ENCODE assay signal across 1 cellular context in the genomic region with DNA sequence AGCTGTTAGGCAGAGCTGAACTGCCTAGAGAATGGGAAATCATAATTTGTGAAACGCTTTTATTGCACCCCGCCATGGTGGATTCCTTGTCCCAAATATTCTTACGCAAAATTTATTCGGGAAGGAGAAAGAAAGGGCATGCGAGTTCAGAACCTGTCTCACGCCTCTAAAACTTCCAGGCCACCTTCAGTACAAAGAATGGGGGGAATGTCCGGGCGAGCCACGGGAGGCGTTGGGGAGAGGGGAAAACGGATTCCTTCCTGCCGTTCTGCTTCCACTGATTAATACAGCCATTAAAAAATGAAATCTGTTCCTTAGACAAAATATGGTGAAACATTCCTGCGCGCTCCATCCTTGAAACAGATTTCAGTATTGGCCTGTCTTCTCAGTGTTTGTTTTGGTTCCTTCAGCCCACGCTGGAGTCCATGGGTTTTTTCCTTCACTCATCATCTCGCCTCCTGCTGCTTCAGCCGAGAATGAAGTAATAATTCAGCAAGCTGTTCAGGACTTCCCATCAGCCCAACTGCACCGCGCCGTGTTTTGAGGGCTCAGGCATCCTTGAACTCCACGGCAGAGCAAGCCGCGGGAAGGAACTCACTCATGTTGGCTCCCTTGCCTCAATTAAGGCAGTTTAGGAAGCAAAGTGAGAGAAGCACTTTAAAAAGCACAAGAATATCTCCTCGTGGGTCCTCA.
TF ChIP-seq lines count a peak whose summit lies in the region.

No MANE protein-coding gene starts in this region.

TF ChIP-seq in liver, 16 proteins besides CTCF, POLR2A, EP300 and RAD21:
- TF ChIP-seq, protein P1, sequence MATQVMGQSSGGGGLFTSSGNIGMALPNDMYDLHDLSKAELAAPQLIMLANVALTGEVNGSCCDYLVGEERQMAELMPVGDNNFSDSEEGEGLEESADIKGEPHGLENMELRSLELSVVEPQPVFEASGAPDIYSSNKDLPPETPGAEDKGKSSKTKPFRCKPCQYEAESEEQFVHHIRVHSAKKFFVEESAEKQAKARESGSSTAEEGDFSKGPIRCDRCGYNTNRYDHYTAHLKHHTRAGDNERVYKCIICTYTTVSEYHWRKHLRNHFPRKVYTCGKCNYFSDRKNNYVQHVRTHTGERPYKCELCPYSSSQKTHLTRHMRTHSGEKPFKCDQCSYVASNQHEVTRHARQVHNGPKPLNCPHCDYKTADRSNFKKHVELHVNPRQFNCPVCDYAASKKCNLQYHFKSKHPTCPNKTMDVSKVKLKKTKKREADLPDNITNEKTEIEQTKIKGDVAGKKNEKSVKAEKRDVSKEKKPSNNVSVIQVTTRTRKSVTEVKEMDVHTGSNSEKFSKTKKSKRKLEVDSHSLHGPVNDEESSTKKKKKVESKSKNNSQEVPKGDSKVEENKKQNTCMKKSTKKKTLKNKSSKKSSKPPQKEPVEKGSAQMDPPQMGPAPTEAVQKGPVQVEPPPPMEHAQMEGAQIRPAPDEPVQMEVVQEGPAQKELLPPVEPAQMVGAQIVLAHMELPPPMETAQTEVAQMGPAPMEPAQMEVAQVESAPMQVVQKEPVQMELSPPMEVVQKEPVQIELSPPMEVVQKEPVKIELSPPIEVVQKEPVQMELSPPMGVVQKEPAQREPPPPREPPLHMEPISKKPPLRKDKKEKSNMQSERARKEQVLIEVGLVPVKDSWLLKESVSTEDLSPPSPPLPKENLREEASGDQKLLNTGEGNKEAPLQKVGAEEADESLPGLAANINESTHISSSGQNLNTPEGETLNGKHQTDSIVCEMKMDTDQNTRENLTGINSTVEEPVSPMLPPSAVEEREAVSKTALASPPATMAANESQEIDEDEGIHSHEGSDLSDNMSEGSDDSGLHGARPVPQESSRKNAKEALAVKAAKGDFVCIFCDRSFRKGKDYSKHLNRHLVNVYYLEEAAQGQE (IDR thresholded peaks at IDR 0.05) = no peak
- TF ChIP-seq EGR1 (IDR thresholded peaks at IDR 0.05; ENCODE audit: low read depth in 2 of 2) (no peak), NR2F2 (IDR thresholded peaks at IDR 0.05) (no peak), RXRA (IDR thresholded peaks at IDR 0.05) (no peak), JUND (IDR thresholded peaks at IDR 0.05) (no peak), FOXA2 (IDR thresholded peaks at IDR 0.05) (no peak), YY1 (IDR thresholded peaks at IDR 0.05) (no peak), HNF4A (conservative IDR thresholded peaks at IDR 0.05) (no peak), SP1 (IDR thresholded peaks at IDR 0.05) (no peak), HNF4G (IDR thresholded peaks at IDR 0.05) (no peak), TAF1 (conservative IDR thresholded peaks at IDR 0.05) (no peak), FOXA1 (IDR thresholded peaks at IDR 0.05) (no peak), GABPA (IDR thresholded peaks at IDR 0.05 in 1 of 2, conservative IDR thresholded peaks at IDR 0.05 in 1 of 2) (no peak)
- TF ChIP-seq, protein P2, sequence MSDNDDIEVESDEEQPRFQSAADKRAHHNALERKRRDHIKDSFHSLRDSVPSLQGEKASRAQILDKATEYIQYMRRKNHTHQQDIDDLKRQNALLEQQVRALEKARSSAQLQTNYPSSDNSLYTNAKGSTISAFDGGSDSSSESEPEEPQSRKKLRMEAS (IDR thresholded peaks at IDR 0.05) = no peak
- TF ChIP-seq, protein P3, sequence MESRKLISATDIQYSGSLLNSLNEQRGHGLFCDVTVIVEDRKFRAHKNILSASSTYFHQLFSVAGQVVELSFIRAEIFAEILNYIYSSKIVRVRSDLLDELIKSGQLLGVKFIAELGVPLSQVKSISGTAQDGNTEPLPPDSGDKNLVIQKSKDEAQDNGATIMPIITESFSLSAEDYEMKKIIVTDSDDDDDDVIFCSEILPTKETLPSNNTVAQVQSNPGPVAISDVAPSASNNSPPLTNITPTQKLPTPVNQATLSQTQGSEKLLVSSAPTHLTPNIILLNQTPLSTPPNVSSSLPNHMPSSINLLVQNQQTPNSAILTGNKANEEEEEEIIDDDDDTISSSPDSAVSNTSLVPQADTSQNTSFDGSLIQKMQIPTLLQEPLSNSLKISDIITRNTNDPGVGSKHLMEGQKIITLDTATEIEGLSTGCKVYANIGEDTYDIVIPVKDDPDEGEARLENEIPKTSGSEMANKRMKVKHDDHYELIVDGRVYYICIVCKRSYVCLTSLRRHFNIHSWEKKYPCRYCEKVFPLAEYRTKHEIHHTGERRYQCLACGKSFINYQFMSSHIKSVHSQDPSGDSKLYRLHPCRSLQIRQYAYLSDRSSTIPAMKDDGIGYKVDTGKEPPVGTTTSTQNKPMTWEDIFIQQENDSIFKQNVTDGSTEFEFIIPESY (IDR thresholded peaks at IDR 0.05) = no peak
- TF ChIP-seq, protein P4, sequence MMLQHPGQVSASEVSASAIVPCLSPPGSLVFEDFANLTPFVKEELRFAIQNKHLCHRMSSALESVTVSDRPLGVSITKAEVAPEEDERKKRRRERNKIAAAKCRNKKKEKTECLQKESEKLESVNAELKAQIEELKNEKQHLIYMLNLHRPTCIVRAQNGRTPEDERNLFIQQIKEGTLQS (IDR thresholded peaks at IDR 0.05) = no peak
